ENCODE assay signal across 1 cellular context in the genomic region with DNA sequence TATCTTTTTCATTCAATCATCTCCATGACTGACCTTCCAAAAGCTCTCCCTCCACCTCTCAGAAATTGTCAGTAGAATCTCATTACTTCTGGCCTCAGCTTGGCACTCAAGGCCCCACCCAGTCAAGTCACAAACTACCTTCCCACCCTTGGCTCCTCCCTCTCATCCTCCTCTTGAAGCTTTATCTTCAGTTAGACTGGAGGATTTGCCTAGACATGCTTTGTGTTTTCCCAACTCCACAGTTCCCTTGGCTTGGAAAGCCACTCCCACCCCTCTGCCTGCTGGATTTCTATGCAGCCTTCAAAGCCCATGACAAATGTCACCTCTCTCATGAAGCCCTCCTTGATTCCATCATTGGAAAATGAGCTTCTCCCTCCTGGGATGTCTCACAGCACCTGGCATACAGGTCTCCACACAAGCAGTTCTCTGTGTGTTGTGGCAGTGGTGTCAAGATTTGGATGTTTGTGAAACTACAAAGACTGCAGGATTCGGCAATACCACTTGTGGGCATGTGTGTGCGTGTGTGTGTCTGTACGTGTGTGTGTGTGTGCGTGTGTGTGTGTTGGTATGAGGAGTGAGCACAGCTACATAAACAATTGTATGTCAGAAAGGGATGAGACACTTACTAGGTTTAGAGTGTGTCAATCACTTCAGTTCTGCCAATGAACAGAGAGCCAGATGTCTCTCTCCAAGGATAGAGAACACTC.
TF ChIP-seq lines count a peak whose summit lies in the region.

No MANE protein-coding gene starts in this region.

TF ChIP-seq in K562, 482 proteins besides CTCF, POLR2A, EP300 and RAD21 (continued from another document and continues in another):
- TF ChIP-seq, protein P1, sequence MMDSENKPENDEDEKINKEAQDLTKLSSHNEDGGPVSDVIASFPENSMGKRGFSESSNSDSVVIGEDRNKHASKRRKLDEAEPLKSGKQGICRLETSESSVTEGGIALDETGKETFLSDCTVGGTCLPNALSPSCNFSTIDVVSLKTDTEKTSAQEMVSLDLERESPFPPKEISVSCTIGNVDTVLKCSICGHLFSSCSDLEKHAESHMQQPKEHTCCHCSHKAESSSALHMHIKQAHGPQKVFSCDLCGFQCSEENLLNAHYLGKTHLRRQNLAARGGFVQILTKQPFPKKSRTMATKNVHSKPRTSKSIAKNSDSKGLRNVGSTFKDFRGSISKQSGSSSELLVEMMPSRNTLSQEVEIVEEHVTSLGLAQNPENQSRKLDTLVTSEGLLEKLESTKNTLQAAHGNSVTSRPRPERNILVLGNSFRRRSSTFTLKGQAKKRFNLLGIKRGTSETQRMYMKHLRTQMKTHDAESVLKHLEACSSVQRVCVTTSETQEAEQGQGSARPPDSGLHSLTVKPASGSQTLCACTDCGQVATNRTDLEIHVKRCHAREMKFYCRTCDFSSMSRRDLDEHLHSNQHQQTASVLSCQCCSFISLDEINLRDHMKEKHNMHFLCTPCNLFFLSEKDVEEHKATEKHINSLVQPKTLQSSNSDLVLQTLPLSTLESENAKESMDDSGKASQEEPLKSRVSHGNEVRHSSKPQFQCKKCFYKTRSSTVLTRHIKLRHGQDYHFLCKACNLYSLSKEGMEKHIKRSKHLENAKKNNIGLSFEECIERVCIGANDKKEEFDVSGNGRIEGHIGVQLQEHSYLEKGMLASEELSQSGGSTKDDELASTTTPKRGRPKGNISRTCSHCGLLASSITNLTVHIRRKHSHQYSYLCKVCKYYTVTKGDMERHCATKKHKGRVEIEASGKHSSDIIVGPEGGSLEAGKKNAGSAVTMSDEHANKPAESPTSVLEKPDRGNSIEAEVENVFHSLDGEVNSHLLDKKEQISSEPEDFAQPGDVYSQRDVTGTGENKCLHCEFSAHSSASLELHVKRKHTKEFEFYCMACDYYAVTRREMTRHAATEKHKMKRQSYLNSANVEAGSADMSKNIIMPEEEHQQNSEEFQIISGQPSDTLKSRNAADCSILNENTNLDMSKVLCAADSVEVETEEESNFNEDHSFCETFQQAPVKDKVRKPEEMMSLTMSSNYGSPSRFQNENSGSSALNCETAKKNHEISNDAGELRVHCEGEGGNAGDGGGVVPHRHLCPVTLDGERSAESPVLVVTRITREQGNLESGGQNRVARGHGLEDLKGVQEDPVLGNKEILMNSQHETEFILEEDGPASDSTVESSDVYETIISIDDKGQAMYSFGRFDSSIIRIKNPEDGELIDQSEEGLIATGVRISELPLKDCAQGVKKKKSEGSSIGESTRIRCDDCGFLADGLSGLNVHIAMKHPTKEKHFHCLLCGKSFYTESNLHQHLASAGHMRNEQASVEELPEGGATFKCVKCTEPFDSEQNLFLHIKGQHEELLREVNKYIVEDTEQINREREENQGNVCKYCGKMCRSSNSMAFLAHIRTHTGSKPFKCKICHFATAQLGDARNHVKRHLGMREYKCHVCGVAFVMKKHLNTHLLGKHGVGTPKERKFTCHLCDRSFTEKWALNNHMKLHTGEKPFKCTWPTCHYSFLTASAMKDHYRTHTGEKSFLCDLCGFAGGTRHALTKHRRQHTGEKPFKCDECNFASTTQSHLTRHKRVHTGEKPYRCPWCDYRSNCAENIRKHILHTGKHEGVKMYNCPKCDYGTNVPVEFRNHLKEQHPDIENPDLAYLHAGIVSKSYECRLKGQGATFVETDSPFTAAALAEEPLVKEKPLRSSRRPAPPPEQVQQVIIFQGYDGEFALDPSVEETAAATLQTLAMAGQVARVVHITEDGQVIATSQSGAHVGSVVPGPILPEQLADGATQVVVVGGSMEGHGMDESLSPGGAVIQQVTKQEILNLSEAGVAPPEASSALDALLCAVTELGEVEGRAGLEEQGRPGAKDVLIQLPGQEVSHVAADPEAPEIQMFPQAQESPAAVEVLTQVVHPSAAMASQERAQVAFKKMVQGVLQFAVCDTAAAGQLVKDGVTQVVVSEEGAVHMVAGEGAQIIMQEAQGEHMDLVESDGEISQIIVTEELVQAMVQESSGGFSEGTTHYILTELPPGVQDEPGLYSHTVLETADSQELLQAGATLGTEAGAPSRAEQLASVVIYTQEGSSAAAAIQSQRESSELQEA (IDR thresholded peaks at IDR 0.05; ENCODE audit: low read depth): no peak
- TF ChIP-seq NFIC (IDR thresholded peaks at IDR 0.05): no peak
- peak; percentile 59; the same call in 1 of the 2 replicates for TF ChIP-seq ESRRA (IDR thresholded peaks at IDR 0.05; ENCODE audit: borderline replicate concordance, low read depth)
- no peak for TF ChIP-seq NR1H2 (CRISPR knock-in tag; IDR thresholded peaks at IDR 0.05)
- no peak for TF ChIP-seq SNRNP70 (optimal IDR thresholded peaks at IDR 0.05; ENCODE audit: low read depth, low read length)
- peak; percentile 70 for TF ChIP-seq ARID1B (IDR thresholded peaks at IDR 0.05)
- 0 out of 2 replicates have a peak, but pooled peaks have one; percentile 16 for TF ChIP-seq HEY1 (CRISPR knock-in tag; IDR thresholded peaks at IDR 0.05; ENCODE audit: borderline replicate concordance)
- TF ChIP-seq ZFPM2 (CRISPR knock-in tag; IDR thresholded peaks at IDR 0.05): no peak
- no peak for TF ChIP-seq ZNF445 (CRISPR knock-in tag; IDR thresholded peaks at IDR 0.05; ENCODE audit: low read depth)
- TF ChIP-seq ZNF146 (CRISPR knock-in tag; IDR thresholded peaks at IDR 0.05; ENCODE audit: unreplicated experiment): no peak
- TF ChIP-seq, protein P2, sequence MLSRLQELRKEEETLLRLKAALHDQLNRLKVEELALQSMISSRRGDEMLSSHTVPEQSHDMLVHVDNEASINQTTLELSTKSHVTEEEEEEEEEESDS (CRISPR knock-in tag; IDR thresholded peaks at IDR 0.05): no peak
- TF ChIP-seq MEIS2 (IDR thresholded peaks at IDR 0.05; ENCODE audit: partially characterized antibody): no peak
- TF ChIP-seq BRD9 (IDR thresholded peaks at IDR 0.05; ENCODE audit: low read depth, partially characterized antibody): no peak
- no peak for TF ChIP-seq EZH2 (IDR thresholded peaks at IDR 0.05; ENCODE audit: borderline replicate concordance, low read depth, low read length)
- TF ChIP-seq SLC30A9 (CRISPR knock-in tag; IDR thresholded peaks at IDR 0.05): no peak
- TF ChIP-seq, protein P3, sequence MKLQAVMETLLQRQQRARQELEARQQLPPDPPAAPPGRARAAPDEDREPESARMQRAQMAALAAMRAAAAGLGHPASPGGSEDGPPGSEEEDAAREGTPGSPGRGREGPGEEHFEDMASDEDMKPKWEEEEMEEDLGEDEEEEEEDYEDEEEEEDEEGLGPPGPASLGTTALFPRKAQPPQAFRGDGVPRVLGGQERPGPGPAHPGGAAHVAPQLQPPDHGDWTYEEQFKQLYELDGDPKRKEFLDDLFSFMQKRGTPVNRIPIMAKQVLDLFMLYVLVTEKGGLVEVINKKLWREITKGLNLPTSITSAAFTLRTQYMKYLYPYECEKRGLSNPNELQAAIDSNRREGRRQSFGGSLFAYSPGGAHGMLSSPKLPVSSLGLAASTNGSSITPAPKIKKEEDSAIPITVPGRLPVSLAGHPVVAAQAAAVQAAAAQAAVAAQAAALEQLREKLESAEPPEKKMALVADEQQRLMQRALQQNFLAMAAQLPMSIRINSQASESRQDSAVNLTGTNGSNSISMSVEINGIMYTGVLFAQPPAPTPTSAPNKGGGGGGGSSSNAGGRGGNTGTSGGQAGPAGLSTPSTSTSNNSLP (IDR thresholded peaks at IDR 0.05; ENCODE audit: borderline replicate concordance, low read depth, low read length): no peak
- TF ChIP-seq MAFK (IDR thresholded peaks at IDR 0.05; ENCODE audit: low read length): peak; percentile 88
- TF ChIP-seq KLF6 (CRISPR knock-in tag; IDR thresholded peaks at IDR 0.05; ENCODE audit: borderline replicate concordance): no peak
- TF ChIP-seq, protein P4, sequence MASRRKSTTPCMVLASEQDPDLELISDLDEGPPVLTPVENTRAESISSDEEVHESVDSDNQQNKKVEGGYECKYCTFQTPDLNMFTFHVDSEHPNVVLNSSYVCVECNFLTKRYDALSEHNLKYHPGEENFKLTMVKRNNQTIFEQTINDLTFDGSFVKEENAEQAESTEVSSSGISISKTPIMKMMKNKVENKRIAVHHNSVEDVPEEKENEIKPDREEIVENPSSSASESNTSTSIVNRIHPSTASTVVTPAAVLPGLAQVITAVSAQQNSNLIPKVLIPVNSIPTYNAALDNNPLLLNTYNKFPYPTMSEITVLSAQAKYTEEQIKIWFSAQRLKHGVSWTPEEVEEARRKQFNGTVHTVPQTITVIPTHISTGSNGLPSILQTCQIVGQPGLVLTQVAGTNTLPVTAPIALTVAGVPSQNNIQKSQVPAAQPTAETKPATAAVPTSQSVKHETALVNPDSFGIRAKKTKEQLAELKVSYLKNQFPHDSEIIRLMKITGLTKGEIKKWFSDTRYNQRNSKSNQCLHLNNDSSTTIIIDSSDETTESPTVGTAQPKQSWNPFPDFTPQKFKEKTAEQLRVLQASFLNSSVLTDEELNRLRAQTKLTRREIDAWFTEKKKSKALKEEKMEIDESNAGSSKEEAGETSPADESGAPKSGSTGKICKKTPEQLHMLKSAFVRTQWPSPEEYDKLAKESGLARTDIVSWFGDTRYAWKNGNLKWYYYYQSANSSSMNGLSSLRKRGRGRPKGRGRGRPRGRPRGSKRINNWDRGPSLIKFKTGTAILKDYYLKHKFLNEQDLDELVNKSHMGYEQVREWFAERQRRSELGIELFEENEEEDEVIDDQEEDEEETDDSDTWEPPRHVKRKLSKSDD (conservative IDR thresholded peaks at IDR 0.05; ENCODE audit: low read length): no peak
- peak; percentile 94 for TF ChIP-seq C11orf30 (IDR thresholded peaks at IDR 0.05; ENCODE audit: low read depth)
- 0 out of 4 replicates have a peak, but pooled peaks of 1 of the 2 experiments have one; percentile 24 for TF ChIP-seq TRIM24 (IDR thresholded peaks at IDR 0.05)
- TF ChIP-seq, protein P5, sequence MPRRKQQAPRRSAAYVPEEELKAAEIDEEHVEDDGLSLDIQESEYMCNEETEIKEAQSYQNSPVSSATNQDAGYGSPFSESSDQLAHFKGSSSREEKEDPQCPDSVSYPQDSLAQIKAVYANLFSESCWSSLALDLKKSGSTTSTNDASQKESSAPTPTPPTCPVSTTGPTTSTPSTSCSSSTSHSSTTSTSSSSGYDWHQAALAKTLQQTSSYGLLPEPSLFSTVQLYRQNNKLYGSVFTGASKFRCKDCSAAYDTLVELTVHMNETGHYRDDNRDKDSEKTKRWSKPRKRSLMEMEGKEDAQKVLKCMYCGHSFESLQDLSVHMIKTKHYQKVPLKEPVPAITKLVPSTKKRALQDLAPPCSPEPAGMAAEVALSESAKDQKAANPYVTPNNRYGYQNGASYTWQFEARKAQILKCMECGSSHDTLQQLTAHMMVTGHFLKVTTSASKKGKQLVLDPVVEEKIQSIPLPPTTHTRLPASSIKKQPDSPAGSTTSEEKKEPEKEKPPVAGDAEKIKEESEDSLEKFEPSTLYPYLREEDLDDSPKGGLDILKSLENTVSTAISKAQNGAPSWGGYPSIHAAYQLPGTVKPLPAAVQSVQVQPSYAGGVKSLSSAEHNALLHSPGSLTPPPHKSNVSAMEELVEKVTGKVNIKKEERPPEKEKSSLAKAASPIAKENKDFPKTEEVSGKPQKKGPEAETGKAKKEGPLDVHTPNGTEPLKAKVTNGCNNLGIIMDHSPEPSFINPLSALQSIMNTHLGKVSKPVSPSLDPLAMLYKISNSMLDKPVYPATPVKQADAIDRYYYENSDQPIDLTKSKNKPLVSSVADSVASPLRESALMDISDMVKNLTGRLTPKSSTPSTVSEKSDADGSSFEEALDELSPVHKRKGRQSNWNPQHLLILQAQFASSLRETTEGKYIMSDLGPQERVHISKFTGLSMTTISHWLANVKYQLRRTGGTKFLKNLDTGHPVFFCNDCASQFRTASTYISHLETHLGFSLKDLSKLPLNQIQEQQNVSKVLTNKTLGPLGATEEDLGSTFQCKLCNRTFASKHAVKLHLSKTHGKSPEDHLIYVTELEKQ (CRISPR knock-in tag; IDR thresholded peaks at IDR 0.05): no peak
- TF ChIP-seq DMBX1 (CRISPR knock-in tag; IDR thresholded peaks at IDR 0.05; ENCODE audit: borderline replicate concordance): no peak
- no peak for TF ChIP-seq RNF2 (IDR thresholded peaks at IDR 0.05)
- peak; percentile 92 for TF ChIP-seq ZNF316 (IDR thresholded peaks at IDR 0.05)
- TF ChIP-seq ARNT (IDR thresholded peaks at IDR 0.05): peak in 1 of 2 experiments; percentile 31; a peak in 1 of 4 replicates
- TF ChIP-seq BRF1 (IDR thresholded peaks at IDR 0.05; ENCODE audit: borderline replicate concordance, extremely low read depth, insufficient read length): no peak
- no peak for TF ChIP-seq ZKSCAN1 (IDR thresholded peaks at IDR 0.05; ENCODE audit: low read depth, low read length)
- TF ChIP-seq COPS2 (conservative IDR thresholded peaks at IDR 0.05): no peak
- TF ChIP-seq, protein P6, sequence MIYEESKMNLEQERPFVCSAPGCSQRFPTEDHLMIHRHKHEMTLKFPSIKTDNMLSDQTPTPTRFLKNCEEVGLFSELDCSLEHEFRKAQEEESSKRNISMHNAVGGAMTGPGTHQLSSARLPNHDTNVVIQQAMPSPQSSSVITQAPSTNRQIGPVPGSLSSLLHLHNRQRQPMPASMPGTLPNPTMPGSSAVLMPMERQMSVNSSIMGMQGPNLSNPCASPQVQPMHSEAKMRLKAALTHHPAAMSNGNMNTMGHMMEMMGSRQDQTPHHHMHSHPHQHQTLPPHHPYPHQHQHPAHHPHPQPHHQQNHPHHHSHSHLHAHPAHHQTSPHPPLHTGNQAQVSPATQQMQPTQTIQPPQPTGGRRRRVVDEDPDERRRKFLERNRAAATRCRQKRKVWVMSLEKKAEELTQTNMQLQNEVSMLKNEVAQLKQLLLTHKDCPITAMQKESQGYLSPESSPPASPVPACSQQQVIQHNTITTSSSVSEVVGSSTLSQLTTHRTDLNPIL (CRISPR knock-in tag; IDR thresholded peaks at IDR 0.05): no peak
- no peak for TF ChIP-seq FOXK2 (conservative IDR thresholded peaks at IDR 0.05 in 1 of 2, IDR thresholded peaks at IDR 0.05 in 1 of 2; ENCODE audit: low read depth in 2 of 2)
- TF ChIP-seq CXXC5 (CRISPR knock-in tag; IDR thresholded peaks at IDR 0.05): no peak
- no peak for TF ChIP-seq STAT5A (IDR thresholded peaks at IDR 0.05; ENCODE audit: borderline replicate concordance, low read length)
- no peak for TF ChIP-seq SAP30 (IDR thresholded peaks at IDR 0.05; ENCODE audit: borderline replicate concordance, insufficient read depth, low read depth, low read length, poor library complexity, severe bottlenecking)
- no peak for TF ChIP-seq ZNF764 (CRISPR knock-in tag; IDR thresholded peaks at IDR 0.05; ENCODE audit: low read depth)
- no peak for TF ChIP-seq TCF7L2 (IDR thresholded peaks at IDR 0.05; ENCODE audit: low read depth, low read length)
- no peak for TF ChIP-seq ERF (CRISPR knock-in tag; IDR thresholded peaks at IDR 0.05)
- TF ChIP-seq, protein P7, sequence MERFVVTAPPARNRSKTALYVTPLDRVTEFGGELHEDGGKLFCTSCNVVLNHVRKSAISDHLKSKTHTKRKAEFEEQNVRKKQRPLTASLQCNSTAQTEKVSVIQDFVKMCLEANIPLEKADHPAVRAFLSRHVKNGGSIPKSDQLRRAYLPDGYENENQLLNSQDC (CRISPR knock-in tag; IDR thresholded peaks at IDR 0.05): no peak
- TF ChIP-seq ZBTB8A (IDR thresholded peaks at IDR 0.05; ENCODE audit: partially characterized antibody): no peak
- TF ChIP-seq ZSCAN32 (CRISPR knock-in tag; IDR thresholded peaks at IDR 0.05): no peak
- TF ChIP-seq, protein P8, sequence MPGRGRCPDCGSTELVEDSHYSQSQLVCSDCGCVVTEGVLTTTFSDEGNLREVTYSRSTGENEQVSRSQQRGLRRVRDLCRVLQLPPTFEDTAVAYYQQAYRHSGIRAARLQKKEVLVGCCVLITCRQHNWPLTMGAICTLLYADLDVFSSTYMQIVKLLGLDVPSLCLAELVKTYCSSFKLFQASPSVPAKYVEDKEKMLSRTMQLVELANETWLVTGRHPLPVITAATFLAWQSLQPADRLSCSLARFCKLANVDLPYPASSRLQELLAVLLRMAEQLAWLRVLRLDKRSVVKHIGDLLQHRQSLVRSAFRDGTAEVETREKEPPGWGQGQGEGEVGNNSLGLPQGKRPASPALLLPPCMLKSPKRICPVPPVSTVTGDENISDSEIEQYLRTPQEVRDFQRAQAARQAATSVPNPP (IDR thresholded peaks at IDR 0.05; ENCODE audit: borderline replicate concordance, insufficient read depth, insufficient read length): no peak
- 0 out of 2 replicates have a peak, but pooled peaks have one; percentile 33 for TF ChIP-seq CBX1 (IDR thresholded peaks at IDR 0.05; ENCODE audit: low read depth)
- no peak for TF ChIP-seq TBP (optimal IDR thresholded peaks at IDR 0.05; ENCODE audit: low read depth, low read length)
